In the genomic region with DNA sequence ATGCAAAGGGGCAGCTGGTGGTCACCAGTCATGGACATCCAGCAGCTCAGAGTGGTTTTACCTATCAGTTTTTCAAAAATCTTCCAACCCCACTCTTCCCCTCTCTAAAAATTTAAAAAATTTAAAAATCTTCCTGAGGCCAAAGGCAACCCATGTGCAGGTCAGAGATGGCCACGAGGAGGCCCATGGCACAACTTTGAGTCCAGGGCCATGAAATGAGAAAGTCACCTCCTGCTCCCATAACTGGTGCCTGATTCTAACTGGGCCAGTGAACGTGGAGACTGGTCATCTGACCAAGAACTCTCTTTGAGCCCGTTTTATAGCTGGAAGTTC, we compare ENCODE assay signal across 11 cellular contexts.
DNase-seq lines count a peak whose midpoint lies in the region; ATAC-seq, FAIRE-seq and TF ChIP-seq lines count a peak whose summit lies in the region.
"Had no signal": no experiment of that assay in that cellular context is flagged by ENCODE, and none has a peak within 500 bp of the region (broad histone marks: within the 10 kb centered on the region; RNA-seq: fewer than 3 reads in every experiment).

No MANE protein-coding gene starts in this region.

- no peak for TF ChIP-seq CTCF in natural killer cell (IDR thresholded peaks at IDR 0.05)

- H3K27ac ChIP-seq in BLaER1 treated with 17β-estradiol and CSF1 and Interleukin-3, amounts not matched to agents 10 nM and 100 nM: peak overlapping the region; percentile 15 to 95 (median 93); a peak in 20 of 22 replicates
- H3K27ac ChIP-seq: C4-2B, psoas muscle had no signal

- no peaks in the 10 kb centered on the region for H3K9me3 ChIP-seq in BLaER1 treated with 17β-estradiol and CSF1 and Interleukin-3, amounts not matched to agents 10 nM and 100 nM (replicated peaks in 1 of 11)
- H3K9me3 ChIP-seq: psoas muscle had no signal

- H3K4me3 Mint-ChIP-seq in activated naive CD8-positive, alpha-beta T cell treated with anti-CD3 and anti-CD28 coated beads, Interleukin-2, amount 10 ng/mL, durations not matched to agents 7 days and 5 days: peak overlapping the region; percentile 64
- peak overlapping the region; percentile 77 for H3K4me3 Mint-ChIP-seq in natural killer cell

- peak overlapping the region; percentile 34 to 82 (median 71); a peak in 20 of 22 replicates for H3K9ac ChIP-seq in BLaER1 treated with 17β-estradiol and CSF1 and Interleukin-3, amounts not matched to agents 10 nM and 100 nM

- peak overlapping the region; percentile 78 to 96 (median 90) for H3K4me2 ChIP-seq in BLaER1 treated with 17β-estradiol and CSF1 and Interleukin-3, amounts not matched to agents 10 nM and 100 nM

- H3K9me3 Mint-ChIP-seq in activated naive CD8-positive, alpha-beta T cell treated with anti-CD3 and anti-CD28 coated beads, Interleukin-2, amount 10 ng/mL, durations not matched to agents 7 days and 5 days: no peaks in the 10 kb centered on the region
- no peaks in the 10 kb centered on the region for H3K9me3 Mint-ChIP-seq in natural killer cell

- peak; percentile 45 for FAIRE-seq in GM12891 (lab: Jason Lieb, UNC)

- H3K4me3 ChIP-seq in BLaER1 treated with 17β-estradiol and CSF1 and Interleukin-3, amounts not matched to agents 10 nM and 100 nM: no peak overlapping the region
- H3K4me3 ChIP-seq: psoas muscle had no signal

- peaks cover 99 to 100% (median 100%) of the 10 kb centered on the region in 10 experiments for H3K4me1 ChIP-seq in BLaER1 treated with 17β-estradiol and CSF1 and Interleukin-3, amounts not matched to agents 10 nM and 100 nM

- peaks cover 0 to 19% (median 0%) of the 10 kb centered on the region in 11 experiments; a peak in 3 of 22 replicates for H3K36me3 ChIP-seq in BLaER1 treated with 17β-estradiol and CSF1 and Interleukin-3, amounts not matched to agents 10 nM and 100 nM

- no peak for TF ChIP-seq POLR2A in GM12891 (IDR thresholded peaks at IDR 0.05; ENCODE audit: low read depth, low read length)

- peak overlapping the region; percentile 94 for H3K27ac Mint-ChIP-seq in activated naive CD8-positive, alpha-beta T cell treated with anti-CD3 and anti-CD28 coated beads, Interleukin-2, amount 10 ng/mL, durations not matched to agents 7 days and 5 days
- H3K27ac Mint-ChIP-seq in natural killer cell: peak overlapping the region; percentile 87 to 93

- DNase-seq in GM12891 (ENCODE audit: insufficient read length, low spot score) (no peak), natural killer cell (no peak), HT-29 (ENCODE audit: low spot score) (no peak), NCI-H2171 (lab: John Stamatoyannopoulos, UW) (no peak), DMS153 treated with DMSO at 0.1 percent for 48 hours (lab: John Stamatoyannopoulos, UW; ENCODE audit: unreplicated experiment) (no peak)
- DNase-seq in activated naive CD8-positive, alpha-beta T cell treated with anti-CD3 and anti-CD28 coated beads, Interleukin-2, amount 10 ng/mL, durations not matched to agents 7 days and 5 days: no peak
- DNase-seq: NCI-H1092, psoas muscle had no signal

- peaks cover 27% of the 10 kb centered on the region for H3K36me3 Mint-ChIP-seq in activated naive CD8-positive, alpha-beta T cell treated with anti-CD3 and anti-CD28 coated beads, Interleukin-2, amount 10 ng/mL, durations not matched to agents 7 days and 5 days
- H3K36me3 Mint-ChIP-seq in natural killer cell: no peaks in the 10 kb centered on the region

- H3K27me3 ChIP-seq in BLaER1 treated with 17β-estradiol and CSF1 and Interleukin-3, amounts not matched to agents 10 nM and 100 nM: no peaks in the 10 kb centered on the region

- POLR2A ChIA-PET in activated naive CD8-positive, alpha-beta T cell treated with anti-CD3 and anti-CD28 coated beads, Interleukin-2, amount 10 ng/mL, durations not matched to agents 7 days and 5 days (lab: Charles Lee): interaction anchor here (1.0 to 6.8 kb wide), 14 partner anchors 13 to 1455 kb away, joined by 3 to 216 read pairs (median 4); a partner anchor contains a TSS

- no peaks in the 10 kb centered on the region for H4K20me1 ChIP-seq in BLaER1 treated with 17β-estradiol and CSF1 and Interleukin-3, amounts not matched to agents 10 nM and 100 nM

- intact Hi-C loops in natural killer cell (cut with micrococcal nuclease): loop anchor here (5.0 kb wide), 1 partner anchor 71 kb away; no protein-coding TSS in a partner anchor

- no peak for ATAC-seq in activated naive CD8-positive, alpha-beta T cell treated with anti-CD3 and anti-CD28 coated beads, Interleukin-2, amount 10 ng/mL, durations not matched to agents 7 days and 5 days (ENCODE audit: low read depth)
- ATAC-seq in natural killer cell (no peak), GM19455 (IDR thresholded peaks at IDR 0.05; ENCODE audit: unreplicated experiment) (no peak)
- ATAC-seq: psoas muscle had no signal

- peaks cover 80% of the 10 kb centered on the region for H3K4me1 Mint-ChIP-seq in activated naive CD8-positive, alpha-beta T cell treated with anti-CD3 and anti-CD28 coated beads, Interleukin-2, amount 10 ng/mL, durations not matched to agents 7 days and 5 days
- H3K4me1 Mint-ChIP-seq in natural killer cell: peaks cover 73 to 83% of the 10 kb centered on the region in 2 donors

- H3K27me3 Mint-ChIP-seq in activated naive CD8-positive, alpha-beta T cell treated with anti-CD3 and anti-CD28 coated beads, Interleukin-2, amount 10 ng/mL, durations not matched to agents 7 days and 5 days: no peaks in the 10 kb centered on the region
- H3K27me3 Mint-ChIP-seq in natural killer cell (ENCODE audit: low read depth in 2 of 2): no peaks in the 10 kb centered on the region

TF ChIP-seq in GM12891, 5 proteins besides CTCF, POLR2A, EP300 and RAD21:
- TF ChIP-seq POLR2AphosphoS5 (IDR thresholded peaks at IDR 0.05; ENCODE audit: low read depth, low read length) (no peak), SPI1 (IDR thresholded peaks at IDR 0.05; ENCODE audit: low read depth, low read length) (no peak), TAF1 (IDR thresholded peaks at IDR 0.05; ENCODE audit: low read depth, low read length) (no peak)
